Comparison of ENCODE assay signal across 19 cellular contexts in the genomic region with DNA sequence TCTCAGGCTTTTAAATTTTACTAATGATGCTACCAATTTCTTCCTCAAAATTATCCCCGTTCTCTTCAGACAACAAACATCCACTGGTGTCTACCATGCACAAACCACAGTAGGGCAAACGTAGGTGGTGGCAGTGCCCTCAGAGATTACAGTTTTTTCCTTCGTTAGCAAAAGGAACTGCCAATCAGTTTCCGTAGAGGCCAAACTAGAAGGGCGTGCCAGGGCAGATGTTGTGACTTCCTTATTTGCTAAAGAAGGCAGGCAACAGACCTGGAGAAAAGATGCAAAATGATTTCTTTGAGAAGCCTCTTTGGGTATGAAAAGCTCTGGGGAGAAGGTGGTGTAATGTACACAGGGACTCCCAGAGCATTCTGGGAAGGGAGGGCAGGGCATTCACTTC. TPM values are rescaled to one million over a fixed set of nuclear protein-coding genes. Genes with fewer than 3 reads are reported as not detected.
DNase-seq lines count a peak whose midpoint lies in the region; ATAC-seq and TF ChIP-seq lines count a peak whose summit lies in the region.
"Had no signal": no experiment of that assay in that cellular context is flagged by ENCODE, and none has a peak within 500 bp of the region (broad histone marks: within the 10 kb centered on the region; RNA-seq: fewer than 3 reads in every experiment).

No MANE protein-coding gene starts in this region.

- peaks cover 35% of the 10 kb centered on the region for H3K27me3 Mint-ChIP-seq in activated CD8-positive, alpha-beta memory T cell treated with anti-CD3 and anti-CD28 coated beads, Interleukin-2, amount 10 ng/mL, durations not matched to agents 7 days and 5 days

- intact Hi-C loops in OCI-LY7 (cut with micrococcal nuclease; ENCODE audit: unreplicated experiment), result no loop called here

- CTCF ChIA-PET in activated CD8-positive, alpha-beta memory T cell treated with anti-CD3 and anti-CD28 coated beads, Interleukin-2, amount 10 ng/mL, durations not matched to agents 7 days and 5 days (lab: Charles Lee), result no interaction called here
- CTCF ChIA-PET in OCI-LY7 (lab: Charles Lee; ENCODE audit: unreplicated experiment) (no interaction called here), GM10248 (lab: Yijun Ruan, JAX) (no interaction called here)

- no peak overlapping the region for H3K27ac ChIP-seq in OCI-LY7 (ENCODE audit: low read depth, low read length, poor library complexity, severe bottlenecking)
- no peak overlapping the region for H3K27ac ChIP-seq in coronary artery
- H3K27ac ChIP-seq: SK-N-MC had no signal

- no TSS peak for BruUV-seq in OCI-LY7 (replicated peaks; lab: Mats Ljungman, UMichigan)

- no peaks in the 10 kb centered on the region for H4K20me1 ChIP-seq in OCI-LY7 (ENCODE audit: insufficient read depth, low read length)

- no peaks in the 10 kb centered on the region for H3K4me1 ChIP-seq in OCI-LY7 (ENCODE audit: insufficient read depth, low read length, poor library complexity, severe bottlenecking)

- peak; percentile 17 for DNase-seq in activated CD8-positive, alpha-beta memory T cell treated with anti-CD3 and anti-CD28 coated beads, Interleukin-2, amount 50 U/mL, for 48 hours
- no peak for DNase-seq in activated CD8-positive, alpha-beta memory T cell treated with anti-CD3 and anti-CD28 coated beads, Interleukin-2, amount 10 ng/mL, durations not matched to agents 7 days and 5 days
- DNase-seq in OCI-LY7 (ENCODE audit: low spot score) (no peak), coronary artery (ENCODE audit: low spot score) (peak; percentile 17), GM10248 (ENCODE audit: extremely low spot score) (no peak)
- no peak for DNase-seq in stimulated activated CD4-positive, alpha-beta T cell treated with anti-CD3 and anti-CD28 coated beads, Interleukin-2, amount 100 ng/mL, for 48 hours
- DNase-seq: C1 segment of cervical spinal cord, DND-41, MG63, NCI-H187 treated with DMSO at 0.1 percent for 48 hours, NCI-H2171 treated with DMSO at 0.1 percent for 48 hours, NCI-H446 treated with DMSO at 0.1 percent for 48 hours, NCI-H774 had no signal

- H3K9me3 Mint-ChIP-seq in activated CD8-positive, alpha-beta memory T cell treated with anti-CD3 and anti-CD28 coated beads, Interleukin-2, amount 10 ng/mL, durations not matched to agents 7 days and 5 days (ENCODE audit: low read depth), result no peaks in the 10 kb centered on the region

- H3K4me3 ChIP-seq in OCI-LY7 (ENCODE audit: low read depth, low read length, poor library complexity, severe bottlenecking), result no peak overlapping the region
- no peak overlapping the region for H3K4me3 ChIP-seq in coronary artery
- H3K4me3 ChIP-seq: GM23338, MG63, SK-N-MC had no signal

- no peaks in the 10 kb centered on the region for H3K79me2 ChIP-seq in OCI-LY7 (ENCODE audit: insufficient read depth, low read depth, low read length)

- no peaks in the 10 kb centered on the region for H3K9me3 ChIP-seq in OCI-LY7 (ENCODE audit: low read length)
- H3K9me3 ChIP-seq: MG63 had no signal

- H3K4me3 Mint-ChIP-seq in activated CD8-positive, alpha-beta memory T cell treated with anti-CD3 and anti-CD28 coated beads, Interleukin-2, amount 10 ng/mL, durations not matched to agents 7 days and 5 days, result no peak overlapping the region
- H3K4me3 Mint-ChIP-seq: GM23338 had no signal

- 0 out of 2 replicates have a peak overlapping the region, but pooled peaks have one; percentile 53 for H2AFZ ChIP-seq in OCI-LY7 (ENCODE audit: low read length)
- H2AFZ ChIP-seq: GM23338 had no signal

- no peaks in the 10 kb centered on the region for H3K9me2 ChIP-seq in OCI-LY7 (ENCODE audit: insufficient read depth, low read length)

- H3K36me3 ChIP-seq in OCI-LY7 (ENCODE audit: insufficient read depth, low read length), result no peaks in the 10 kb centered on the region
- H3K36me3 ChIP-seq: MG63 had no signal

- H3K36me3 Mint-ChIP-seq in activated CD8-positive, alpha-beta memory T cell treated with anti-CD3 and anti-CD28 coated beads, Interleukin-2, amount 10 ng/mL, durations not matched to agents 7 days and 5 days, result no peaks in the 10 kb centered on the region

- no peaks in the 10 kb centered on the region for H3K4me1 Mint-ChIP-seq in activated CD8-positive, alpha-beta memory T cell treated with anti-CD3 and anti-CD28 coated beads, Interleukin-2, amount 10 ng/mL, durations not matched to agents 7 days and 5 days

- no peak for ATAC-seq in activated CD8-positive, alpha-beta memory T cell treated with anti-CD3 and anti-CD28 coated beads, Interleukin-2, amount 10 ng/mL, durations not matched to agents 7 days and 5 days
- no peak for ATAC-seq in HG03432 (IDR thresholded peaks at IDR 0.05; ENCODE audit: unreplicated experiment)
- ATAC-seq: GM23338, HCT116, Panc1 had no signal

- POLR2A ChIA-PET in OCI-LY7 (lab: Charles Lee) (no interaction called here), GM10248 (lab: Yijun Ruan, JAX) (no interaction called here)

- TF ChIP-seq CTCF in OCI-LY7 (conservative IDR thresholded peaks at IDR 0.05; ENCODE audit: low read length), result no peak
- no peak for TF ChIP-seq CTCF in coronary artery (IDR thresholded peaks at IDR 0.05)
- TF ChIP-seq CTCF in GM10248 (IDR thresholded peaks at IDR 0.05; ENCODE audit: control extremely low read depth, extremely low read depth, low read depth, missing control alignments), result no peak

- H3K27ac Mint-ChIP-seq in activated CD8-positive, alpha-beta memory T cell treated with anti-CD3 and anti-CD28 coated beads, Interleukin-2, amount 10 ng/mL, durations not matched to agents 7 days and 5 days, result no peak overlapping the region
- H3K27ac Mint-ChIP-seq: GM23338 had no signal

- 0 out of 2 replicates have a peak overlapping the region, but pooled peaks have one; percentile 20 for H3K4me2 ChIP-seq in OCI-LY7 (ENCODE audit: low read length)
- H3K4me2 ChIP-seq: GM23338 had no signal

RNA-seq across cellular contexts. Expression of a gene that starts 7.6 kb away (rescaled TPM):
- not detected for total RNA-seq in activated CD8-positive, alpha-beta memory T cell treated with anti-CD3 and anti-CD28 coated beads, Interleukin-2, amount 10 ng/mL, durations not matched to agents 7 days and 5 days
- total RNA-seq in OCI-LY7 (2014; rRNA removed; shearing (Covaris generic)), result not detected in 2 replicates
- not detected in 2 replicates for total RNA-seq in OCI-LY7 (2022)
- total RNA-seq: GM23338 had no signal

RNA-seq across cellular contexts. Expression of a gene that starts 28.2 kb away (rescaled TPM):
- total RNA-seq in activated CD8-positive, alpha-beta memory T cell treated with anti-CD3 and anti-CD28 coated beads, Interleukin-2, amount 10 ng/mL, durations not matched to agents 7 days and 5 days, result not detected
- total RNA-seq in OCI-LY7 (2014; rRNA removed; shearing (Covaris generic)), result not detected in 2 replicates
- total RNA-seq in OCI-LY7 (2022), result not detected in 2 replicates
- total RNA-seq: Right ventricle myocardium inferior had no signal

Comparison
In these comparisons a context has a peak if more than half of its experiments do, and no peak if none do; other contexts are left out.
1. DNase-seq: peak in activated CD8-positive, alpha-beta memory T cell treated with anti-CD3 and anti-CD28 coated beads, Interleukin-2, amount 50 U/mL, for 48 hours (single experiment) and coronary artery (single experiment); none in activated CD8-positive, alpha-beta memory T cell treated with anti-CD3 and anti-CD28 coated beads, Interleukin-2, amount 10 ng/mL, durations not matched to agents 7 days and 5 days (single experiment), OCI-LY7 (single experiment), GM10248 (single experiment) and stimulated activated CD4-positive, alpha-beta T cell treated with anti-CD3 and anti-CD28 coated beads, Interleukin-2, amount 100 ng/mL, for 48 hours (0 of 2).